8 cellular contexts compared by ENCODE assay signal in genomic region chr10:84097787-84098353, GRCh38. TPM values are rescaled to one million over a fixed set of nuclear protein-coding genes. Genes with fewer than 3 reads are reported as not detected.
DNase-seq lines count a peak whose midpoint lies in the region; ATAC-seq and TF ChIP-seq lines count a peak whose summit lies in the region.

No MANE protein-coding gene starts in this region.

- H3K4me3 ChIP-seq in BJ (ENCODE audit: low read depth, low read length) (no peak overlapping the region), HFF-Myc (replicated peaks; ENCODE audit: low read depth, low read length) (no peak overlapping the region), kidney epithelial cell (ENCODE audit: low read depth, low read length) (no peak overlapping the region)

- peaks cover 6% of the 10 kb centered on the region for H3K27me3 Mint-ChIP-seq in activated T-cell treated with anti-CD3 and anti-CD28 coated beads, Interleukin-2, amount 50 U/mL, for 4 hours (ENCODE audit: low read depth)

- no peaks in the 10 kb centered on the region for H3K27me3 ChIP-seq in BJ (ENCODE audit: control insufficient read depth, insufficient read depth, low read length)
- no peaks in the 10 kb centered on the region for H3K27me3 ChIP-seq in kidney epithelial cell (ENCODE audit: control insufficient read depth, insufficient read depth, low read length)

- H3K4me1 Mint-ChIP-seq in activated T-cell treated with anti-CD3 and anti-CD28 coated beads, Interleukin-2, amount 50 U/mL, for 4 hours (ENCODE audit: low read depth) = no peaks in the 10 kb centered on the region

- no peak overlapping the region for H3K4me3 Mint-ChIP-seq in activated T-cell treated with anti-CD3 and anti-CD28 coated beads, Interleukin-2, amount 50 U/mL, for 4 hours

- H3K36me3 Mint-ChIP-seq in activated T-cell treated with anti-CD3 and anti-CD28 coated beads, Interleukin-2, amount 50 U/mL, for 4 hours (ENCODE audit: insufficient read depth) = no peaks in the 10 kb centered on the region

- DNase-seq in BJ (ENCODE audit: low read depth) = no peak
- no peak for DNase-seq in HFF-Myc (ENCODE audit: extremely low read depth, low read depth)
- DNase-seq in SW480 (ENCODE audit: low spot score) = peak; percentile 11
- no peak for DNase-seq in kidney epithelial cell (ENCODE audit: low read depth)
- DNase-seq in activated T-cell treated with anti-CD3 and anti-CD28 coated beads, Interleukin-2, amount 50 U/mL, for 4 hours = no peak
- no peak for DNase-seq in activated T-cell treated with anti-CD3 and anti-CD28 coated beads for 4 hours
- no peak for DNase-seq in T-helper 2 cell

- H3K36me3 ChIP-seq in BJ (ENCODE audit: control insufficient read depth, insufficient read depth, low read length) (no peaks in the 10 kb centered on the region), kidney epithelial cell (ENCODE audit: control insufficient read depth, insufficient read depth, low read length) (no peaks in the 10 kb centered on the region)

- POLR2A ChIA-PET in BJ (lab: Charles Lee) = no interaction called here

- no peaks in the 10 kb centered on the region for H3K9me3 Mint-ChIP-seq in activated T-cell treated with anti-CD3 and anti-CD28 coated beads, Interleukin-2, amount 50 U/mL, for 4 hours

- no peak for ATAC-seq in GM18498 (IDR thresholded peaks at IDR 0.05; ENCODE audit: unreplicated experiment)
- no peak for ATAC-seq in activated T-cell treated with anti-CD3 and anti-CD28 coated beads, Interleukin-2, amount 50 U/mL, for 4 hours

- CTCF ChIA-PET in BJ (lab: Yijun Ruan, JAX) = interaction anchor here (0.7 to 4.4 kb wide), 10 partner anchors 9 to 1304 kb away, joined by 3 to 33 read pairs (median 4); no protein-coding TSS in a partner anchor

- TF ChIP-seq CTCF in BJ (IDR thresholded peaks at IDR 0.05; ENCODE audit: insufficient read depth, low read depth, low read length) (peak; percentile 64), HFF-Myc (IDR thresholded peaks at IDR 0.05; ENCODE audit: low read depth, low read length, missing control alignments) (peak; percentile 44), kidney epithelial cell (IDR thresholded peaks at IDR 0.05; ENCODE audit: insufficient read depth, low read length, poor library complexity, severe bottlenecking) (peak; percentile 54)

RNA-seq across cellular contexts. Expression of gene GHITM, which starts 41.4 kb away (rescaled TPM):
- polyA plus RNA-seq in BJ (2011; rRNA removed) = 204 and 256 TPM in 2 replicates
- 65.9 and 89.9 TPM in 2 replicates for polyA minus RNA-seq in BJ (2011; rRNA and poly(A)+ RNA removed)
- total RNA-seq in kidney epithelial cell = 231 and 276 TPM in 2 replicates
- 100 to 1,000 TPM; 206 to 234 (median 220) TPM for total RNA-seq in activated T-cell treated with anti-CD3 and anti-CD28 coated beads, Interleukin-2, amount 50 U/mL, for 4 hours
